ENCODE assay signal across 13 cellular contexts in genomic region chr6:41502607-41503434, GRCh38. TPM values are rescaled to one million over a fixed set of nuclear protein-coding genes. Genes with fewer than 3 reads are reported as not detected.
A peak's percentile ranks its signal among the peaks of the same experiment; 100 is the strongest.
DNase-seq lines count a peak whose midpoint lies in the region; ATAC-seq and TF ChIP-seq lines count a peak whose summit lies in the region.
"Had no signal": no experiment of that assay in that cellular context is flagged by ENCODE, and none has a peak within 500 bp of the region (broad histone marks: within the 10 kb centered on the region; RNA-seq: fewer than 3 reads in every experiment).

No MANE protein-coding gene starts in this region.

- H3K36me3 ChIP-seq in HEK293 (ENCODE audit: control insufficient read depth in 2 of 2, insufficient read depth in 1 of 2, low read length in 2 of 2) (no peaks in the 10 kb centered on the region), transverse colon (no peaks in the 10 kb centered on the region)

- TF ChIP-seq POLR2A in transverse colon (IDR thresholded peaks at IDR 0.05) = no peak

- H3K27ac Mint-ChIP-seq in activated naive CD8-positive, alpha-beta T cell treated with anti-CD3 and anti-CD28 coated beads, Interleukin-2, amount 50 U/mL, for 24 hours = peak overlapping the region; percentile 21
- peak overlapping the region; percentile 16 for H3K27ac Mint-ChIP-seq in stimulated activated naive B cell treated with anti-CD40 and anti-IgM and Interleukin-4, amounts not matched to agents 10 μg/mL and 1 μg/mL and 100 μg/mL, for 72 hours
- H3K27ac Mint-ChIP-seq in naive thymus-derived CD8-positive, alpha-beta T cell = no peak overlapping the region

- peaks cover 30% of the 10 kb centered on the region for H3K4me1 Mint-ChIP-seq in activated naive CD8-positive, alpha-beta T cell treated with anti-CD3 and anti-CD28 coated beads, Interleukin-2, amount 50 U/mL, for 24 hours
- H3K4me1 Mint-ChIP-seq in stimulated activated naive B cell treated with anti-CD40 and anti-IgM and Interleukin-4, amounts not matched to agents 10 μg/mL and 1 μg/mL and 100 μg/mL, for 72 hours = peaks cover 29 to 33% of the 10 kb centered on the region in 2 donors
- peaks cover 13 to 20% (median 18%) of the 10 kb centered on the region in 4 donors for H3K4me1 Mint-ChIP-seq in naive thymus-derived CD8-positive, alpha-beta T cell

- peaks cover 13% of the 10 kb centered on the region for H3K4me1 ChIP-seq in HEK293 (ENCODE audit: control insufficient read depth, insufficient read depth, low read length)
- H3K4me1 ChIP-seq in transverse colon = peaks cover 6 to 28% (median 23%) of the 10 kb centered on the region in 4 donors

- intact Hi-C loops in transverse colon (cut with DNase I; ENCODE audit: low total_unique reads) = loop anchor here (5.0 kb wide), 1 partner anchor 76 kb away; no protein-coding TSS in a partner anchor

- CTCF ChIA-PET in HEK293 (lab: Yijun Ruan, JAX) = interaction anchor here (0.5 kb wide), 1 partner anchor 69 kb away, joined by 3 read pairs; no protein-coding TSS in a partner anchor

- peaks cover 64% of the 10 kb centered on the region for H3K27me3 Mint-ChIP-seq in activated naive CD8-positive, alpha-beta T cell treated with anti-CD3 and anti-CD28 coated beads, Interleukin-2, amount 50 U/mL, for 24 hours
- peaks cover 6 to 28% of the 10 kb centered on the region in 2 donors for H3K27me3 Mint-ChIP-seq in stimulated activated naive B cell treated with anti-CD40 and anti-IgM and Interleukin-4, amounts not matched to agents 10 μg/mL and 1 μg/mL and 100 μg/mL, for 72 hours
- peaks cover 41 to 63% (median 49%) of the 10 kb centered on the region in 5 donors for H3K27me3 Mint-ChIP-seq in naive thymus-derived CD8-positive, alpha-beta T cell

- no peaks in the 10 kb centered on the region for H3K9me3 Mint-ChIP-seq in activated naive CD8-positive, alpha-beta T cell treated with anti-CD3 and anti-CD28 coated beads, Interleukin-2, amount 50 U/mL, for 24 hours
- no peaks in the 10 kb centered on the region for H3K9me3 Mint-ChIP-seq in stimulated activated naive B cell treated with anti-CD40 and anti-IgM and Interleukin-4, amounts not matched to agents 10 μg/mL and 1 μg/mL and 100 μg/mL, for 72 hours
- no peaks in the 10 kb centered on the region for H3K9me3 Mint-ChIP-seq in naive thymus-derived CD8-positive, alpha-beta T cell

- H3K4me3 Mint-ChIP-seq in activated naive CD8-positive, alpha-beta T cell treated with anti-CD3 and anti-CD28 coated beads, Interleukin-2, amount 50 U/mL, for 24 hours = peak overlapping the region; percentile 25
- H3K4me3 Mint-ChIP-seq in stimulated activated naive B cell treated with anti-CD40 and anti-IgM and Interleukin-4, amounts not matched to agents 10 μg/mL and 1 μg/mL and 100 μg/mL, for 72 hours = peak overlapping the region; percentile 51 to 57
- peak overlapping the region in 5 of 10 donors; percentile 24 to 47 (median 41) for H3K4me3 Mint-ChIP-seq in naive thymus-derived CD8-positive, alpha-beta T cell

- no peak overlapping the region for H3K4me3 ChIP-seq in HEK293 (ENCODE audit: low read depth, low read length)
- no peak overlapping the region for H3K4me3 ChIP-seq in transverse colon

- POLR2A ChIA-PET in HEK293 (lab: Yijun Ruan, JAX) = no interaction called here
- POLR2A ChIA-PET in naive thymus-derived CD8-positive, alpha-beta T cell (lab: Charles Lee) = no interaction called here

- no peaks in the 10 kb centered on the region for H3K36me3 Mint-ChIP-seq in activated naive CD8-positive, alpha-beta T cell treated with anti-CD3 and anti-CD28 coated beads, Interleukin-2, amount 50 U/mL, for 24 hours (ENCODE audit: low read depth)
- H3K36me3 Mint-ChIP-seq in stimulated activated naive B cell treated with anti-CD40 and anti-IgM and Interleukin-4, amounts not matched to agents 10 μg/mL and 1 μg/mL and 100 μg/mL, for 72 hours = no peaks in the 10 kb centered on the region
- H3K36me3 Mint-ChIP-seq in naive thymus-derived CD8-positive, alpha-beta T cell = no peaks in the 10 kb centered on the region

- no peak overlapping the region; the same call in 1 of the 2 replicates for H3K27ac ChIP-seq in HEK293 (ENCODE audit: extremely low read depth, low read depth, low read length)
- H3K27ac ChIP-seq in transverse colon = peak overlapping the region in 1 of 4 donors; percentile 79
- H3K27ac ChIP-seq: epithelial cell of prostate had no signal

- H3K9me3 ChIP-seq in HEK293 (ENCODE audit: control insufficient read depth, insufficient read depth, low read depth, low read length) = no peaks in the 10 kb centered on the region
- H3K9me3 ChIP-seq in transverse colon = no peaks in the 10 kb centered on the region

- in situ Hi-C loops in transverse colon (cut with MboI; ENCODE audit: low pct_ligation_motif_present in 1 of 4, low pct_unique_long_range_greater_than_20kb in 1 of 4, low sequenced_read_pairs in 3 of 4) = no loop called here

- TF ChIP-seq EP300 in transverse colon (IDR thresholded peaks at IDR 0.05; ENCODE audit: low read depth) = no peak

- peaks cover 30% of the 10 kb centered on the region for H3K27me3 ChIP-seq in transverse colon

- peak; percentile 17 for DNase-seq in activated naive CD8-positive, alpha-beta T cell treated with anti-CD3 and anti-CD28 coated beads, Interleukin-2, amount 50 U/mL, for 24 hours
- DNase-seq in iris pigment epithelial cell (ENCODE audit: low read depth) = peak; percentile 52
- DNase-seq in stimulated activated naive B cell treated with anti-CD40 and anti-IgM and Interleukin-4, amounts not matched to agents 10 μg/mL and 1 μg/mL and 100 μg/mL, for 72 hours = no peak
- no peak for DNase-seq in naive thymus-derived CD8-positive, alpha-beta T cell
- no peak for DNase-seq in SW 1271 (lab: John Stamatoyannopoulos, UW)
- no peak for DNase-seq in transverse colon
- DNase-seq: activated CD4-positive, alpha-beta T cell treated with anti-CD3 and anti-CD28 coated beads, Interleukin-2, amount 50 U/mL, for 1 hour; HCEC 1CT; NCI-H2029; stimulated activated CD4-positive, alpha-beta T cell treated with anti-CD3 and anti-CD28 coated beads, Interleukin-15, amount 100 ng/mL, for 24 hours had no signal

- 58 to 61% methylated on average over 9 to 28 of the region's 30 CpGs for WGBS in transverse colon (ENCODE audit: low coverage in 1 of 2), 2 donors

- no peak for ATAC-seq in activated naive CD8-positive, alpha-beta T cell treated with anti-CD3 and anti-CD28 coated beads, Interleukin-2, amount 50 U/mL, for 24 hours
- ATAC-seq in stimulated activated naive B cell treated with anti-CD40 and anti-IgM and Interleukin-4, amounts not matched to agents 10 μg/mL and 1 μg/mL and 100 μg/mL, for 72 hours (replicated peaks) = no peak
- ATAC-seq in naive thymus-derived CD8-positive, alpha-beta T cell = no peak
- no peak for ATAC-seq in GM21360 (IDR thresholded peaks at IDR 0.05; ENCODE audit: unreplicated experiment)

- TF ChIP-seq CTCF in HEK293 (tag by site-specific recombination; IDR thresholded peaks at IDR 0.05) (no peak), transverse colon (IDR thresholded peaks at IDR 0.05) (no peak)

TF ChIP-seq in HEK293, 187 proteins besides CTCF, POLR2A, EP300 and RAD21 (continues in another document):
- TF ChIP-seq ZNF785 (tag by site-specific recombination; IDR thresholded peaks at IDR 0.05) (no peak), ZBTB7A (tag by site-specific recombination; IDR thresholded peaks at IDR 0.05; ENCODE audit: low read depth) (no peak), KLF9 (tag by site-specific recombination; IDR thresholded peaks at IDR 0.05; ENCODE audit: low read depth) (peak; percentile 69), ZFP69B (tag by site-specific recombination; IDR thresholded peaks at IDR 0.05) (no peak), ZNF18 (tag by site-specific recombination; IDR thresholded peaks at IDR 0.05) (no peak), PATZ1 (tag by site-specific recombination; IDR thresholded peaks at IDR 0.05) (peak; percentile 66), ZNF404 (tag by site-specific recombination; IDR thresholded peaks at IDR 0.05) (no peak), GLIS1 (tag by site-specific recombination; IDR thresholded peaks at IDR 0.05) (peak; percentile 60), SP3 (tag by site-specific recombination; IDR thresholded peaks at IDR 0.05) (no peak), ZNF155 (tag by site-specific recombination; IDR thresholded peaks at IDR 0.05) (no peak), GLIS2 (tag by site-specific recombination; IDR thresholded peaks at IDR 0.05) (0 out of 2 replicates have a peak, but pooled peaks have one; percentile 28), ZNF266 (tag by site-specific recombination; IDR thresholded peaks at IDR 0.05; ENCODE audit: low read depth) (no peak), WT1 (tag by site-specific recombination; IDR thresholded peaks at IDR 0.05) (no peak), ZIC2 (tag by site-specific recombination; IDR thresholded peaks at IDR 0.05) (peak; percentile 94)

RNA-seq across cellular contexts. Expression of gene FOXP4, which starts 43.4 kb away (rescaled TPM):
- 1 to 10 TPM; 3.9 to 5.1 TPM for total RNA-seq in naive thymus-derived CD8-positive, alpha-beta T cell
- under 1 TPM; 0.07 to 0.19 (median 0.15) TPM for polyA plus RNA-seq in naive thymus-derived CD8-positive, alpha-beta T cell
- 10 to 100 TPM; 13.8 to 45.6 (median 17.2) TPM for total RNA-seq in transverse colon

Comparison
In these comparisons a context has a peak if more than half of its experiments do, and no peak if none do; other contexts are left out.
1. DNase-seq: peak in activated naive CD8-positive, alpha-beta T cell treated with anti-CD3 and anti-CD28 coated beads, Interleukin-2, amount 50 U/mL, for 24 hours (single experiment) and iris pigment epithelial cell (single experiment); none in stimulated activated naive B cell treated with anti-CD40 and anti-IgM and Interleukin-4, amounts not matched to agents 10 μg/mL and 1 μg/mL and 100 μg/mL, for 72 hours (single experiment), naive thymus-derived CD8-positive, alpha-beta T cell (0 of 10), SW 1271 (0 of 2) and transverse colon (single experiment).
2. H3K27ac Mint-ChIP-seq: peak in activated naive CD8-positive, alpha-beta T cell treated with anti-CD3 and anti-CD28 coated beads, Interleukin-2, amount 50 U/mL, for 24 hours (single experiment) and stimulated activated naive B cell treated with anti-CD40 and anti-IgM and Interleukin-4, amounts not matched to agents 10 μg/mL and 1 μg/mL and 100 μg/mL, for 72 hours (single experiment); none in naive thymus-derived CD8-positive, alpha-beta T cell (0 of 10).